In genomic region chr17:75619506-75620431, GRCh38 we compare ENCODE assay signal across 8 cellular contexts. TPM values are rescaled to one million over a fixed set of nuclear protein-coding genes. Genes with fewer than 3 reads are reported as not detected.
DNase-seq lines count a peak whose midpoint lies in the region; ATAC-seq and TF ChIP-seq lines count a peak whose summit lies in the region.

No MANE protein-coding gene starts in this region.

- H3K36me3 ChIP-seq in left lung = peaks cover 0 to 97% of the 10 kb centered on the region in 2 donors

- H3K4me3 Mint-ChIP-seq in activated CD4-positive, alpha-beta T cell treated with anti-CD3 and anti-CD28 coated beads for 36 hours = no peak overlapping the region
- no peak overlapping the region for H3K4me3 Mint-ChIP-seq in activated CD4-positive, alpha-beta memory T cell treated with anti-CD3 and anti-CD28 coated beads for 36 hours

- ATAC-seq in activated CD4-positive, alpha-beta T cell treated with anti-CD3 and anti-CD28 coated beads for 36 hours = no peak
- ATAC-seq in left lung (peak; percentile 6), HG02610 (IDR thresholded peaks at IDR 0.05; ENCODE audit: unreplicated experiment) (no peak), GM19455 (IDR thresholded peaks at IDR 0.05; ENCODE audit: unreplicated experiment) (no peak), HG03571 (IDR thresholded peaks at IDR 0.05; ENCODE audit: unreplicated experiment) (no peak)

- no peaks in the 10 kb centered on the region for H3K36me3 Mint-ChIP-seq in activated CD4-positive, alpha-beta T cell treated with anti-CD3 and anti-CD28 coated beads for 36 hours (ENCODE audit: low read depth)
- H3K36me3 Mint-ChIP-seq in activated CD4-positive, alpha-beta memory T cell treated with anti-CD3 and anti-CD28 coated beads for 36 hours = no peaks in the 10 kb centered on the region

- no peak overlapping the region for H3K4me3 ChIP-seq in left lung

- POLR2A ChIA-PET in activated CD4-positive, alpha-beta T cell treated with anti-CD3 and anti-CD28 coated beads for 36 hours (lab: Charles Lee) = no interaction called here
- POLR2A ChIA-PET in activated CD4-positive, alpha-beta memory T cell treated with anti-CD3 and anti-CD28 coated beads for 36 hours (lab: Charles Lee) = no interaction called here

- intact Hi-C loops in activated CD4-positive, alpha-beta T cell treated with anti-CD3 and anti-CD28 coated beads for 36 hours (cut with DNase I, micrococcal nuclease) = no loop called here
- intact Hi-C loops in activated CD4-positive, alpha-beta memory T cell treated with anti-CD3 and anti-CD28 coated beads for 36 hours (cut with micrococcal nuclease) = no loop called here
- intact Hi-C loops in left lung (cut with DNase I) = no loop called here

- CTCF ChIA-PET in activated CD4-positive, alpha-beta T cell treated with anti-CD3 and anti-CD28 coated beads for 36 hours (lab: Charles Lee) = interaction anchor here (1.5 kb wide), 1 partner anchor 13 kb away, joined by 3 read pairs; no protein-coding TSS in a partner anchor
- CTCF ChIA-PET in activated CD4-positive, alpha-beta memory T cell treated with anti-CD3 and anti-CD28 coated beads for 36 hours (lab: Charles Lee) = interaction anchor here (0.8 to 7.0 kb wide), 6 partner anchors 8 to 390 kb away, joined by 3 to 60 read pairs (median 5); partner anchors contain the start of gene SMIM5

- no peaks in the 10 kb centered on the region for H3K9me3 ChIP-seq in left lung

- peak; percentile 65 for DNase-seq in activated CD4-positive, alpha-beta T cell treated with anti-CD3 and anti-CD28 coated beads for 36 hours
- DNase-seq in activated CD4-positive, alpha-beta T cell treated with anti-CD3 and anti-CD28 coated beads for 4 hours = no peak
- peak; percentile 52 to 53 for DNase-seq in Kasumi-1 (lab: John Stamatoyannopoulos, UW)
- DNase-seq in activated CD4-positive, alpha-beta memory T cell treated with anti-CD3 and anti-CD28 coated beads for 36 hours = peak; percentile 30
- DNase-seq in left lung = no peak

- no peaks in the 10 kb centered on the region for H3K9me3 Mint-ChIP-seq in activated CD4-positive, alpha-beta T cell treated with anti-CD3 and anti-CD28 coated beads for 36 hours (ENCODE audit: low read depth)
- no peaks in the 10 kb centered on the region for H3K9me3 Mint-ChIP-seq in activated CD4-positive, alpha-beta memory T cell treated with anti-CD3 and anti-CD28 coated beads for 36 hours

- no peaks in the 10 kb centered on the region for H3K4me1 Mint-ChIP-seq in activated CD4-positive, alpha-beta T cell treated with anti-CD3 and anti-CD28 coated beads for 36 hours
- no peaks in the 10 kb centered on the region for H3K4me1 Mint-ChIP-seq in activated CD4-positive, alpha-beta memory T cell treated with anti-CD3 and anti-CD28 coated beads for 36 hours (ENCODE audit: low read depth)

- no peaks in the 10 kb centered on the region for H3K27me3 Mint-ChIP-seq in activated CD4-positive, alpha-beta T cell treated with anti-CD3 and anti-CD28 coated beads for 36 hours
- no peaks in the 10 kb centered on the region for H3K27me3 Mint-ChIP-seq in activated CD4-positive, alpha-beta memory T cell treated with anti-CD3 and anti-CD28 coated beads for 36 hours

- H3K4me1 ChIP-seq in left lung = no peaks in the 10 kb centered on the region

- no peak overlapping the region for H3K27ac ChIP-seq in left lung

- no peak for TF ChIP-seq CTCF in left lung (IDR thresholded peaks at IDR 0.05)

- H3K27me3 ChIP-seq in left lung = no peaks in the 10 kb centered on the region

- no peak overlapping the region for H3K27ac Mint-ChIP-seq in activated CD4-positive, alpha-beta T cell treated with anti-CD3 and anti-CD28 coated beads for 36 hours
- H3K27ac Mint-ChIP-seq in activated CD4-positive, alpha-beta memory T cell treated with anti-CD3 and anti-CD28 coated beads for 36 hours = no peak overlapping the region

RNA-seq across cellular contexts. Expression of gene SMIM5, which starts 13.5 kb away (rescaled TPM):
- under 1 TPM; 0.12 to 0.14 TPM for total RNA-seq in activated CD4-positive, alpha-beta T cell treated with anti-CD3 and anti-CD28 coated beads for 36 hours
- not detected for total RNA-seq in activated CD4-positive, alpha-beta memory T cell treated with anti-CD3 and anti-CD28 coated beads for 36 hours
- total RNA-seq in left lung = 1 to 10 TPM; 1.0 to 1.7 TPM

RNA-seq across cellular contexts. Expression of gene MYO15B, which starts 32.2 kb away (rescaled TPM):
- 10 to 100 TPM; 20.8 to 22.4 TPM for total RNA-seq in activated CD4-positive, alpha-beta T cell treated with anti-CD3 and anti-CD28 coated beads for 36 hours
- 10 to 100 TPM; 16.8 to 20.5 TPM for total RNA-seq in activated CD4-positive, alpha-beta memory T cell treated with anti-CD3 and anti-CD28 coated beads for 36 hours
- 100 to 1,000 TPM; 125 to 127 TPM for total RNA-seq in left lung

RNA-seq across cellular contexts. Expression of gene RECQL5, which starts 47.2 kb away (rescaled TPM):
- total RNA-seq in activated CD4-positive, alpha-beta T cell treated with anti-CD3 and anti-CD28 coated beads for 36 hours = 10 to 100 TPM; 36.4 to 40.5 TPM
- 10 to 100 TPM; 27.7 to 31.3 TPM for total RNA-seq in activated CD4-positive, alpha-beta memory T cell treated with anti-CD3 and anti-CD28 coated beads for 36 hours
- 10 to 100 TPM; 28.5 to 35.5 TPM for total RNA-seq in left lung

RNA-seq across cellular contexts. Expression of gene SAP30BP, which starts 47.4 kb away (rescaled TPM):
- total RNA-seq in activated CD4-positive, alpha-beta T cell treated with anti-CD3 and anti-CD28 coated beads for 36 hours = 10 to 100 TPM; 87.8 to 100.0 TPM
- 10 to 100 TPM; 81.4 to 92.7 TPM for total RNA-seq in activated CD4-positive, alpha-beta memory T cell treated with anti-CD3 and anti-CD28 coated beads for 36 hours
- 10 to 100 TPM; 58.9 to 80.8 TPM for total RNA-seq in left lung

Comparison
In these comparisons a context has a peak if more than half of its experiments do, and no peak if none do; other contexts are left out.
1. DNase-seq: peak in activated CD4-positive, alpha-beta T cell treated with anti-CD3 and anti-CD28 coated beads for 36 hours (single experiment), Kasumi-1 (2 of 2) and activated CD4-positive, alpha-beta memory T cell treated with anti-CD3 and anti-CD28 coated beads for 36 hours (single experiment); none in activated CD4-positive, alpha-beta T cell treated with anti-CD3 and anti-CD28 coated beads for 4 hours (0 of 2) and left lung (0 of 2).
2. RNA of gene MYO15B, which starts 32.2 kb away (total RNA-seq): 125 to 127 TPM in left lung; 20.8 to 22.4 TPM in activated CD4-positive, alpha-beta T cell treated with anti-CD3 and anti-CD28 coated beads for 36 hours and 16.8 to 20.5 TPM in activated CD4-positive, alpha-beta memory T cell treated with anti-CD3 and anti-CD28 coated beads for 36 hours; every median in the first group is over 4 times any median in the second.